8 cellular contexts compared by ENCODE assay signal in the genomic region with DNA sequence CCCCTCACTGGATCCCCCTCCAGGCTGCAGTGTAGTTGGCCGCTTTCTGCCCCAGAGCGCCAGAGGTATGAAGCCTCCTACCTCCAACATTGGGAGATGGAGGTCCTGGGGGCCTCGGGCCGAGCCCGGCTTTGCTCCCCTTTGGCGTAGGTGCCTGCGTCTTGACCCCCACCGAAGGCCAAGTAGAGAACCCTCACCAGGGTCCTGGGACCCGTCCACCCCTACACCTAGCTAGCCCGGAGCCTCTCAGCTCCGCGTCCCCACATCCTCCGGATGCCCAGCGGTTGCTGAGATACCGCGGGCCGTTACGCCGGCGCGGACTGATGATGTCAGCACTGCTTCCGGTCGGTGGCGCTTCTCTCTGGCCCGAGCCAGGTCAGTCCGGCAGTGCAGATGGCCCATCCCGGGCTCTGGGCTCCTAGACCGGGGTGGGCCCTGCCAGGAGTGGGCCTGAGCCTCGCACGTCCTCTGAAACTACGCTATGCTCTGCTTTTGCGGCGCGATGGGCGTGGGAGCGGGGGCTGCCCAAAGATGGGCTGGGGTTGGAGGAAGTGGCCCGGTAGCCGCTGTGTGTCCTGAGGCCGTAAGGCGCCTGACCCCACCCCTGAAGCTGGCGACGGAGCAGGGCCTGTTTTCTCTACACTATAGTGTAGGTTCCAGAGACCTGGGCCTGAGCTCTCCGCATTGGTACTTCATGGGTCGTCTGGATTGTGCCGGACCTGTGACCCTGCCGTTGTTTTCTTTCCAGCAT. TPM values are rescaled to one million over a fixed set of nuclear protein-coding genes. Genes with fewer than 3 reads are reported as not detected.
A peak's percentile ranks its signal among the peaks of the same experiment; 100 is the strongest.
DNase-seq lines count a peak whose midpoint lies in the region; ATAC-seq and TF ChIP-seq lines count a peak whose summit lies in the region.

A gene (minus strand): TSS at position 297 of the 751 bp plus-strand sequence. CDS start 1,871 bp downstream, outside the sequence.
A gene with protein sequence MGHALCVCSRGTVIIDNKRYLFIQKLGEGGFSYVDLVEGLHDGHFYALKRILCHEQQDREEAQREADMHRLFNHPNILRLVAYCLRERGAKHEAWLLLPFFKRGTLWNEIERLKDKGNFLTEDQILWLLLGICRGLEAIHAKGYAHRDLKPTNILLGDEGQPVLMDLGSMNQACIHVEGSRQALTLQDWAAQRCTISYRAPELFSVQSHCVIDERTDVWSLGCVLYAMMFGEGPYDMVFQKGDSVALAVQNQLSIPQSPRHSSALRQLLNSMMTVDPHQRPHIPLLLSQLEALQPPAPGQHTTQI (plus strand): TSS at position 332 of the 751 bp plus-strand sequence. CDS start 521 bp downstream, outside the sequence.

- TF ChIP-seq EP300 in suprapubic skin (IDR thresholded peaks at IDR 0.05): no peak

- in situ Hi-C loops in SK-MEL-5 (cut with HindIII; ENCODE audit: low pct_unique_long_range_greater_than_20kb, low sequenced_read_pairs): no loop called here

- peak within 1 kb of the TSS; percentile 84 for H3K27ac ChIP-seq in suprapubic skin

- no peak for TF ChIP-seq CTCF in omental fat pad (IDR thresholded peaks at IDR 0.05)
- no peak for TF ChIP-seq CTCF in suprapubic skin (IDR thresholded peaks at IDR 0.05)

- H3K4me1 ChIP-seq in suprapubic skin: peaks cover 65% of the 10 kb centered on the region

- peaks cover 5% of the 10 kb centered on the region for H3K36me3 ChIP-seq in H7 (replicated peaks; ENCODE audit: control insufficient read depth, insufficient read depth, low read length)
- peaks cover 12% of the 10 kb centered on the region for H3K36me3 ChIP-seq in suprapubic skin

- 0% methylated on average over 14 of the region's 46 CpGs for WGBS in suprapubic skin

- H3K4me3 ChIP-seq in H7 (ENCODE audit: insufficient read depth, low read depth, low read length): peak within 1 kb of the TSS; percentile 84
- peak within 1 kb of the TSS; percentile 81 for H3K4me3 ChIP-seq in suprapubic skin

- no peaks in the 10 kb centered on the region for H3K9me3 ChIP-seq in suprapubic skin

- H3K9me3 Mint-ChIP-seq in activated naive CD4-positive, alpha-beta T cell treated with anti-CD3 and anti-CD28 coated beads, Interleukin-2, amount 50 U/mL, for 24 hours: no peaks in the 10 kb centered on the region

- H3K27ac Mint-ChIP-seq in activated naive CD4-positive, alpha-beta T cell treated with anti-CD3 and anti-CD28 coated beads, Interleukin-2, amount 50 U/mL, for 24 hours: peak within 1 kb of the TSS; percentile 97

- peak; percentile 13 to 55 for TF ChIP-seq POLR2A in suprapubic skin (IDR thresholded peaks at IDR 0.05)

- peak within 1 kb of the TSS; percentile 98 for H3K4me3 Mint-ChIP-seq in activated naive CD4-positive, alpha-beta T cell treated with anti-CD3 and anti-CD28 coated beads, Interleukin-2, amount 50 U/mL, for 24 hours

- ATAC-seq in omental fat pad (ENCODE audit: low FRiP score): peak; percentile 92

- H3K27me3 ChIP-seq in H7 (ENCODE audit: control insufficient read depth, insufficient read depth, low read length) (no peaks in the 10 kb centered on the region), suprapubic skin (no peaks in the 10 kb centered on the region)

- H3K4me1 Mint-ChIP-seq in activated naive CD4-positive, alpha-beta T cell treated with anti-CD3 and anti-CD28 coated beads, Interleukin-2, amount 50 U/mL, for 24 hours: peaks cover 65% of the 10 kb centered on the region

- no peaks in the 10 kb centered on the region for H3K27me3 Mint-ChIP-seq in activated naive CD4-positive, alpha-beta T cell treated with anti-CD3 and anti-CD28 coated beads, Interleukin-2, amount 50 U/mL, for 24 hours

- H3K36me3 Mint-ChIP-seq in activated naive CD4-positive, alpha-beta T cell treated with anti-CD3 and anti-CD28 coated beads, Interleukin-2, amount 50 U/mL, for 24 hours: peaks cover 7% of the 10 kb centered on the region

- DNase-seq in GM03348 (ENCODE audit: low spot score): peak; percentile 96
- peak; percentile 98 for DNase-seq in H7
- DNase-seq in LoVo (ENCODE audit: low spot score): peak; percentile 91
- DNase-seq in SK-MEL-5 (ENCODE audit: low read depth, low spot score): peak; percentile 89
- DNase-seq in glomerular endothelial cell (ENCODE audit: extremely low read depth, low read depth, low spot score): peak; percentile 64
- peak; percentile 84 for DNase-seq in omental fat pad (ENCODE audit: low spot score)
- peak; percentile 95 to 97 for DNase-seq in suprapubic skin (ENCODE audit: low spot score in 2 of 2)

RNA-seq across cellular contexts. Expression of the first gene that starts in this region (rescaled TPM):
- total RNA-seq in H7 (2014; rRNA removed; shearing (Covaris generic)): 4.9 and 6.6 TPM in 2 replicates
- 5.3 and 6.1 TPM in 2 replicates for total RNA-seq in SK-MEL-5 (2014; rRNA removed; shearing (Covaris generic))
- 9.7 and 13.6 TPM in 2 replicates for polyA plus RNA-seq in SK-MEL-5 (2015; cell fraction: cytosol; rRNA removed)
- polyA plus RNA-seq in SK-MEL-5 (2015; cell fraction: nucleus; rRNA removed): 11.6 and 32.8 TPM in 2 replicates
- 5.1 and 6.2 TPM in 2 replicates for total RNA-seq in glomerular endothelial cell
- total RNA-seq in omental fat pad: 10 to 100 TPM in 3 of 4 donors, 1 to 10 TPM in 1; 9.0 to 21.9 (median 12.3) TPM
- 1 to 10 TPM; 2.5 to 9.8 (median 5.4) TPM for total RNA-seq in suprapubic skin

RNA-seq across cellular contexts. Expression of the second gene that starts in this region (rescaled TPM):
- 26.2 and 38.6 TPM in 2 replicates for total RNA-seq in H7 (2014; rRNA removed; shearing (Covaris generic))
- total RNA-seq in SK-MEL-5 (2014; rRNA removed; shearing (Covaris generic)): 21.7 and 22.6 TPM in 2 replicates
- 31.1 and 33.3 TPM in 2 replicates for polyA plus RNA-seq in SK-MEL-5 (2015; cell fraction: cytosol; rRNA removed)
- polyA plus RNA-seq in SK-MEL-5 (2015; cell fraction: nucleus; rRNA removed): 43.3 and 48.3 TPM in 2 replicates
- total RNA-seq in glomerular endothelial cell (5.6 and 13.7 TPM in 2 replicates), omental fat pad (10 to 100 TPM in 3 of 4 donors, 1 to 10 TPM in 1; 9.8 to 18.9 (median 12.5) TPM), suprapubic skin (10 to 100 TPM; 10.9 to 22.9 (median 16.1) TPM)

Comparison
In these comparisons a context has a peak if more than half of its experiments do, and no peak if none do; other contexts are left out.
1. Peak in every context shown above with its lines: DNase-seq, ATAC-seq, H3K4me3 ChIP-seq and H3K27ac ChIP-seq.